Comparison of ENCODE assay signal across 11 cellular contexts in the genomic region with DNA sequence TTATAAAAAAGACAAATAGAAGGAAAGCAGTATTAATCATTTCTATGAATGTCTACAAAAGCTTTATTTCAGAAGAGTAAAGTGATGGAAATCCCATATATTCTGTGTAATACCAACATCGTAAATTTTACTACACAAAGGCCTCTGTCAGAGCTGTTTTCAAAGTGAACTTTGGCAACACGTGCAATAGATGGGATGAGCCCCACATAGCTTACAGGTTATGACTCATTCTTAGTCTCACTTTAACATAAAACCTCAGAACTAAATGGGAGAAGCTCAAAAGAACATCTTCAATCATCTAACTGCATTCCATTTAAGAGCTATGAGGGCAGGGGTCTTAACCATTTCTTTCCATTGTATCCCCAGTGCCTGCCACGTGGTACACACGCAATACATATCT. TPM values are rescaled to one million over a fixed set of nuclear protein-coding genes. Genes with fewer than 3 reads are reported as not detected.
DNase-seq lines count a peak whose midpoint lies in the region; ATAC-seq and TF ChIP-seq lines count a peak whose summit lies in the region.
"Had no signal": no experiment of that assay in that cellular context is flagged by ENCODE, and none has a peak within 500 bp of the region (broad histone marks: within the 10 kb centered on the region; RNA-seq: fewer than 3 reads in every experiment).

No MANE protein-coding gene starts in this region.

- peaks cover 42% of the 10 kb centered on the region for H3K4me1 ChIP-seq in mammary epithelial cell (ENCODE audit: insufficient read depth, low read length)

- H4K20me1 ChIP-seq in mammary epithelial cell (ENCODE audit: insufficient read depth, low read length) = no peaks in the 10 kb centered on the region

- H3K27ac ChIP-seq in mammary epithelial cell (ENCODE audit: insufficient read depth, low read depth, low read length) = peak overlapping the region; percentile 73

- H3K4me3 Mint-ChIP-seq in mesothelial cell of epicardium = no peak overlapping the region
- H3K4me3 Mint-ChIP-seq: brain had no signal

- no peaks in the 10 kb centered on the region for H3K4me1 Mint-ChIP-seq in mesothelial cell of epicardium
- H3K4me1 Mint-ChIP-seq: brain had no signal

- H3K27me3 ChIP-seq in mammary epithelial cell (ENCODE audit: insufficient read depth, low read length) = no peaks in the 10 kb centered on the region

- BruUV-seq in mammary epithelial cell (replicated peaks; lab: Mats Ljungman, UMichigan) = no TSS peak

- in situ Hi-C loops in mammary epithelial cell (cut with MboI; ENCODE audit: low sequenced_read_pairs in 2 of 2) = no loop called here

- DNase-seq in EL = peak; percentile 74
- DNase-seq in MV-4-11 (lab: John Stamatoyannopoulos, UW) = peak; percentile 68
- peak; percentile 80 for DNase-seq in mammary epithelial cell
- DNase-seq in mesothelial cell of epicardium (ENCODE audit: low spot score in 2 of 2, unreplicated experiment in 2 of 2) = no peak
- DNase-seq in NCI-H1694 (lab: John Stamatoyannopoulos, UW) = no peak
- DNase-seq in UCSD-AML1 (lab: John Stamatoyannopoulos, UW; ENCODE audit: unreplicated experiment) = no peak
- no peak for DNase-seq in cerebellar cortex (ENCODE audit: low spot score)
- DNase-seq: GDM1, KG1 had no signal

- WGBS in mammary epithelial cell (ENCODE audit: low coverage, missing lambda C conversion rate) = 10% methylated on average over 4 of the region's 4 CpGs

- H3K36me3 Mint-ChIP-seq in mesothelial cell of epicardium = peaks cover 25% of the 10 kb centered on the region

- H3K4me3 ChIP-seq in mammary epithelial cell (replicated peaks in 1 of 3; ENCODE audit: insufficient read depth in 1 of 3, low read depth in 2 of 3, low read length in 3 of 3) = no peak overlapping the region

- no peaks in the 10 kb centered on the region for H3K9me3 ChIP-seq in mammary epithelial cell (replicated peaks; ENCODE audit: insufficient read depth, low read length)

- CTCF ChIA-PET in mammary epithelial cell (lab: Charles Lee; ENCODE audit: low non-redundant PET) = interaction anchor here (0.6 kb wide), 1 partner anchor 65 kb away, joined by 6 read pairs; no protein-coding TSS in a partner anchor

- intact Hi-C loops in mammary epithelial cell (cut with micrococcal nuclease) = no loop called here

- H3K9ac ChIP-seq in mammary epithelial cell (ENCODE audit: insufficient read depth, low read length) = no peak overlapping the region

- TF ChIP-seq CTCF in mammary epithelial cell (conservative IDR thresholded peaks at IDR 0.05 in 1 of 2, IDR thresholded peaks at IDR 0.05 in 1 of 2; ENCODE audit: extremely low read depth in 1 of 2, insufficient read depth in 1 of 2, low read depth in 1 of 2, low read length in 2 of 2) = no peak
- TF ChIP-seq CTCF in mesothelial cell of epicardium (IDR thresholded peaks at IDR 0.05; ENCODE audit: unreplicated experiment) = no peak

- H3K27me3 Mint-ChIP-seq in mesothelial cell of epicardium (ENCODE audit: low read depth) = no peaks in the 10 kb centered on the region
- H3K27me3 Mint-ChIP-seq: brain had no signal

- ATAC-seq in HG02970 (IDR thresholded peaks at IDR 0.05; ENCODE audit: low FRiP score, unreplicated experiment) = no peak

- no peaks in the 10 kb centered on the region for H3K9me3 Mint-ChIP-seq in mesothelial cell of epicardium
- H3K9me3 Mint-ChIP-seq: brain had no signal

- dilution Hi-C loops in mammary epithelial cell (cut with HindIII; ENCODE audit: low sequenced_read_pairs) = no loop called here

- peak overlapping the region; percentile 50 for H3K27ac Mint-ChIP-seq in mesothelial cell of epicardium
- H3K27ac Mint-ChIP-seq: brain had no signal

- no peak overlapping the region for H2AFZ ChIP-seq in mammary epithelial cell (ENCODE audit: low read depth, low read length)

- H3K79me2 ChIP-seq in mammary epithelial cell (ENCODE audit: insufficient read depth, low read length) = peaks cover 85% of the 10 kb centered on the region

- peaks cover 41% of the 10 kb centered on the region for H3K36me3 ChIP-seq in mammary epithelial cell (ENCODE audit: insufficient read depth, low read length)

- peak overlapping the region; percentile 60 for H3K4me2 ChIP-seq in mammary epithelial cell (ENCODE audit: insufficient read depth, low read depth, low read length)

RNA-seq across cellular contexts. Expression of a gene that starts 11.5 kb away (rescaled TPM):
- total RNA-seq in mammary epithelial cell (10 to 100 TPM; 60.8 to 94.4 TPM), mesothelial cell of epicardium (41.4 to 43.8 TPM (median 43.3 TPM) in 3 replicates)
- 31.0 TPM for polyA plus RNA-seq in mammary epithelial cell
- 30.0 TPM for polyA minus RNA-seq in mammary epithelial cell

RNA-seq across cellular contexts. Expression of a gene that starts 43.8 kb away (rescaled TPM):
- total RNA-seq in mammary epithelial cell = 100 to 1,000 TPM in 1 of 2 donors, 10 to 100 TPM in 1; 65.7 to 101 TPM
- polyA plus RNA-seq in mammary epithelial cell = 61.5 TPM
- 126 TPM for polyA minus RNA-seq in mammary epithelial cell
- 47.0 to 52.8 TPM (median 52.3 TPM) in 3 replicates for total RNA-seq in mesothelial cell of epicardium

Comparison
In these comparisons a context has a peak if more than half of its experiments do, and no peak if none do; other contexts are left out.
1. DNase-seq: peak in EL (single experiment), MV-4-11 (single experiment) and mammary epithelial cell (single experiment); none in mesothelial cell of epicardium (0 of 2), NCI-H1694 (single experiment), UCSD-AML1 (single experiment) and cerebellar cortex (single experiment).